In the genomic region with DNA sequence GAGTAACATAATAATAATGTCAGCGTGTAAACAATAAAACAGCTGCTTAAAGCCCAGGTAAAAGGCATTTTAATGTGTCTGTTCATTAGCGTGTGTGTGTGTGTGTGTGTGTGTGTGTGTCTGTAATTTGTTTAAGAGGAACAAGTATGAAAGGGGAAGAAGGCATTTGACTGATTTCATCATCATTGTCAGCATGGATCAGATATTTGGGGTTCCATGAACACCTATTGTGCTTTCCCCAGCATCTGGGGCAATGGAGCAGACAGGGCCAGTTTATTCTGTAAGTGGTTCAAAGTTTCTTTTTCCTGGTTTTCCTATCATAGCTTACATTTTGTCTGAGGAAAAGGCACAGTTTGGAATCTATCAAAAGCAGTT, we compare ENCODE assay signal across 1 cellular context.
A peak's percentile ranks its signal among the peaks of the same experiment; 100 is the strongest.
TF ChIP-seq lines count a peak whose summit lies in the region.

No MANE protein-coding gene starts in this region.

TF ChIP-seq in K562, 482 proteins besides CTCF, POLR2A, EP300 and RAD21:
- TF ChIP-seq KLF16 (IDR thresholded peaks at IDR 0.05): no peak
- no peak; the same call in 1 of the 2 replicates for TF ChIP-seq CEBPG (CRISPR knock-in tag; IDR thresholded peaks at IDR 0.05)
- peak; percentile 12 to 51; a peak in 2 of 4 replicates for TF ChIP-seq CEBPG (tag; conservative IDR thresholded peaks at IDR 0.05 in 1 of 2, IDR thresholded peaks at IDR 0.05 in 1 of 2)
- TF ChIP-seq, protein P1, sequence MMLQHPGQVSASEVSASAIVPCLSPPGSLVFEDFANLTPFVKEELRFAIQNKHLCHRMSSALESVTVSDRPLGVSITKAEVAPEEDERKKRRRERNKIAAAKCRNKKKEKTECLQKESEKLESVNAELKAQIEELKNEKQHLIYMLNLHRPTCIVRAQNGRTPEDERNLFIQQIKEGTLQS (IDR thresholded peaks at IDR 0.05): peak; percentile 78
- TF ChIP-seq, protein P1 (CRISPR knock-in tag; conservative IDR thresholded peaks at IDR 0.05): no peak
TF ChIP-seq in K562: peak in this region for 2.
